Comparison of ENCODE assay signal across 11 cellular contexts in genomic region chr12:100058482-100059029, GRCh38.
DNase-seq lines count a peak whose midpoint lies in the region; ATAC-seq and TF ChIP-seq lines count a peak whose summit lies in the region.
"Had no signal": no experiment of that assay in that cellular context is flagged by ENCODE, and none has a peak within 500 bp of the region (broad histone marks: within the 10 kb centered on the region; RNA-seq: fewer than 3 reads in every experiment).

No MANE protein-coding gene starts in this region.

- DNase-seq in AG10803 (ENCODE audit: low read depth) (peak; percentile 91), OCI-M1 (lab: John Stamatoyannopoulos, UW) (peak; percentile 4), fibroblast of villous mesenchyme (ENCODE audit: low read depth) (peak; percentile 92), NCI-H510A treated with DMSO at 0.1 percent for 48 hours (lab: John Stamatoyannopoulos, UW) (no peak), NCI-H1092 (lab: John Stamatoyannopoulos, UW) (no peak)
- no peak for DNase-seq in CD4-positive, alpha-beta T cell
- DNase-seq: activated naive CD8-positive, alpha-beta T cell treated with anti-CD3 and anti-CD28 coated beads, Interleukin-2, amount 10 ng/mL, durations not matched to agents 7 days and 5 days; NCI-H2081 treated with DMSO at 0.1 percent for 48 hours had no signal

- TF ChIP-seq CTCF in AG10803 (conservative IDR thresholded peaks at IDR 0.05; ENCODE audit: low read length) (peak; percentile 70), fibroblast of villous mesenchyme (IDR thresholded peaks at IDR 0.05; ENCODE audit: insufficient read depth, low read depth, low read length) (peak; percentile 60)
- no peak for TF ChIP-seq CTCF in CD4-positive, alpha-beta T cell (IDR thresholded peaks at IDR 0.05)

- H3K4me1 Mint-ChIP-seq in CD4-positive, alpha-beta T cell (ENCODE audit: low read depth): no peaks in the 10 kb centered on the region
- H3K4me1 Mint-ChIP-seq: activated naive CD8-positive, alpha-beta T cell treated with anti-CD3 and anti-CD28 coated beads, Interleukin-2, amount 10 ng/mL, durations not matched to agents 7 days and 5 days; neural progenitor cell had no signal

- H3K4me3 Mint-ChIP-seq in CD4-positive, alpha-beta T cell: no peak overlapping the region
- H3K4me3 Mint-ChIP-seq: activated naive CD8-positive, alpha-beta T cell treated with anti-CD3 and anti-CD28 coated beads, Interleukin-2, amount 10 ng/mL, durations not matched to agents 7 days and 5 days; neural progenitor cell had no signal

- POLR2A ChIA-PET in CD4-positive, alpha-beta T cell (lab: Charles Lee): no interaction called here

- TF ChIP-seq POLR2A in GM18505 (IDR thresholded peaks at IDR 0.05; ENCODE audit: borderline replicate concordance, extremely low read depth, insufficient read depth, insufficient read length): no peak

- no peaks in the 10 kb centered on the region for H3K27me3 ChIP-seq in CD4-positive, alpha-beta T cell (ENCODE audit: control insufficient read depth, insufficient read depth, low read length)
- H3K27me3 ChIP-seq: neural progenitor cell had no signal

- no peaks in the 10 kb centered on the region for H3K9me3 ChIP-seq in CD4-positive, alpha-beta T cell (ENCODE audit: control insufficient read depth, low read length)

- CTCF ChIA-PET in CD4-positive, alpha-beta T cell (lab: Charles Lee): no interaction called here

- ATAC-seq in GM21786 (IDR thresholded peaks at IDR 0.05; ENCODE audit: unreplicated experiment) (peak; percentile 42), GM18505 (IDR thresholded peaks at IDR 0.05; ENCODE audit: unreplicated experiment) (no peak)
- no peak for ATAC-seq in CD4-positive, alpha-beta T cell (ENCODE audit: poor library complexity)

- intact Hi-C loops in CD4-positive, alpha-beta T cell (cut with DNase I, micrococcal nuclease): no loop called here

- H3K4me3 ChIP-seq in AG10803 (ENCODE audit: low read length) (no peak overlapping the region), fibroblast of villous mesenchyme (ENCODE audit: low read depth, low read length) (no peak overlapping the region)
- H3K4me3 ChIP-seq: neural progenitor cell had no signal

- no peaks in the 10 kb centered on the region for H3K27me3 Mint-ChIP-seq in CD4-positive, alpha-beta T cell
- H3K27me3 Mint-ChIP-seq: activated naive CD8-positive, alpha-beta T cell treated with anti-CD3 and anti-CD28 coated beads, Interleukin-2, amount 10 ng/mL, durations not matched to agents 7 days and 5 days had no signal

- no peaks in the 10 kb centered on the region for H3K9me3 Mint-ChIP-seq in CD4-positive, alpha-beta T cell
- H3K9me3 Mint-ChIP-seq: activated naive CD8-positive, alpha-beta T cell treated with anti-CD3 and anti-CD28 coated beads, Interleukin-2, amount 10 ng/mL, durations not matched to agents 7 days and 5 days; neural progenitor cell had no signal

- H3K27ac ChIP-seq in CD4-positive, alpha-beta T cell (ENCODE audit: low read depth, low read length): no peak overlapping the region
- H3K27ac ChIP-seq: neural progenitor cell had no signal

- peaks cover 88% of the 10 kb centered on the region for H3K36me3 Mint-ChIP-seq in CD4-positive, alpha-beta T cell (ENCODE audit: low read depth)

- H3K27ac Mint-ChIP-seq in CD4-positive, alpha-beta T cell: no peak overlapping the region
- H3K27ac Mint-ChIP-seq: activated naive CD8-positive, alpha-beta T cell treated with anti-CD3 and anti-CD28 coated beads, Interleukin-2, amount 10 ng/mL, durations not matched to agents 7 days and 5 days; neural progenitor cell had no signal

Comparison
In these comparisons a context has a peak if more than half of its experiments do, and no peak if none do; other contexts are left out.
1. DNase-seq: peak in AG10803 (single experiment), OCI-M1 (single experiment) and fibroblast of villous mesenchyme (single experiment); none in CD4-positive, alpha-beta T cell (0 of 10), NCI-H510A treated with DMSO at 0.1 percent for 48 hours (single experiment) and NCI-H1092 (single experiment).